Comparison of ENCODE assay signal across 8 cellular contexts in the genomic region with DNA sequence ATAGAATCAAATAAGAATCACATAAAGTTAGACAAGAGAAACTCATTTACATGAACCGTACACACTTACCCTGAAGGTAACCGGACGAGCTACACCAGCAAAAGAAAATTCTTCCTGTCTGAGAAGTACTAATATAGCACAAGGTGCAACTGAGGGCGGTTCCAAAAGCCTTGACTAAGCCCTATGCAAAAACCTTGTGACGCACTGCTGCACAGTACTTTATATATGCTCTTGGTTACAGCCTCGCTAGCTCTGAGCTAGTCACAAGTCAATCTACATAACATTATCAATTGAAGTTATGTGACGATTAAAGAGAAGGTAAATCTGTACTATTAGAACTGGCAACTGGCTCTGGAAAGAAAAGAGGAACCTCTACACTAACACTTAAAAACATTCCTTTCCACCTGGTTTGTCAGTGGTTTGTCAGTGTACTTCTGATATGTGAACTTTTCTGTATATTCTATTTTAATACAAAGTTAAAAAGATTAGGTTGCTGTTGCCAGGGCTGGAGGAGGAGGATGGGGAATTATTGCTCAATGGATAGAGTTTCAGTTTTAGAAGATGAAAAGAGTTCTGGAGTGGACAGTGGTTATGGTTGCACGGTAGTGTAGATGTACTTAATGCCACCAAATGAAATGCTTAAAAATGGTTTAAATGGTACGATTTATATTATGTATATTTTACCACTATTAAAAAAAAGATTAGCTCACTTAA. TPM values are rescaled to one million over a fixed set of nuclear protein-coding genes. Genes with fewer than 3 reads are reported as not detected.
A peak's percentile ranks its signal among the peaks of the same experiment; 100 is the strongest.
DNase-seq lines count a peak whose midpoint lies in the region; ATAC-seq and TF ChIP-seq lines count a peak whose summit lies in the region.

No MANE protein-coding gene starts in this region.

- peak; percentile 41 for DNase-seq in Daoy (ENCODE audit: low read depth)
- DNase-seq in activated CD8-positive, alpha-beta memory T cell treated with anti-CD3 and anti-CD28 coated beads for 4 hours (ENCODE audit: low read depth in 2 of 2) = peak; percentile 30 to 58
- DNase-seq in fibroblast of villous mesenchyme (ENCODE audit: low read depth) = peak; percentile 61
- DNase-seq in NCI-H1092 treated with DMSO at 0.1 percent for 48 hours (lab: John Stamatoyannopoulos, UW) = no peak
- no peak for DNase-seq in NCI-H2171 (lab: John Stamatoyannopoulos, UW)

- peak overlapping the region in 16 of 21 experiments; percentile 14 to 80 (median 42) for H3K27ac ChIP-seq in skin epidermis

- no peak for TF ChIP-seq CTCF in fibroblast of villous mesenchyme (IDR thresholded peaks at IDR 0.05; ENCODE audit: insufficient read depth, low read depth, low read length)

- TF ChIP-seq EP300 in Ishikawa (IDR thresholded peaks at IDR 0.05; ENCODE audit: borderline replicate concordance) = no peak

- H3K4me3 ChIP-seq in fibroblast of villous mesenchyme (ENCODE audit: low read depth, low read length) (peak overlapping the region; percentile 19), skin epidermis (peak overlapping the region in 3 of 7 experiments; percentile 9 to 40 (median 40))

- ATAC-seq in GM21526 (IDR thresholded peaks at IDR 0.05; ENCODE audit: low FRiP score, unreplicated experiment) = peak; percentile 94

- no peak for TF ChIP-seq RAD21 in Ishikawa (IDR thresholded peaks at IDR 0.05; ENCODE audit: low read depth)

TF ChIP-seq in Ishikawa, 13 proteins besides CTCF, POLR2A, EP300 and RAD21:
- no peak for TF ChIP-seq YY1 (IDR thresholded peaks at IDR 0.05; ENCODE audit: low read depth)
- 0 out of 2 replicates have a peak, but pooled peaks have one; percentile 37 for TF ChIP-seq CEBPB (IDR thresholded peaks at IDR 0.05)
- TF ChIP-seq TEAD4 (IDR thresholded peaks at IDR 0.05) = no peak
- TF ChIP-seq FOXM1 (IDR thresholded peaks at IDR 0.05; ENCODE audit: borderline replicate concordance, low read depth) = no peak

RNA-seq across cellular contexts. Expression of a gene that starts 21.6 kb away (rescaled TPM):
- 64.4 and 66.6 TPM in 2 replicates for total RNA-seq in Daoy (2014; rRNA removed; shearing (Covaris generic))
- 18.4 and 23.3 TPM in 2 replicates for total RNA-seq in fibroblast of villous mesenchyme

Comparison
In these comparisons a context has a peak if more than half of its experiments do, and no peak if none do; other contexts are left out.
1. DNase-seq: peak in Daoy (single experiment), activated CD8-positive, alpha-beta memory T cell treated with anti-CD3 and anti-CD28 coated beads for 4 hours (2 of 2) and fibroblast of villous mesenchyme (single experiment); none in NCI-H1092 treated with DMSO at 0.1 percent for 48 hours (single experiment) and NCI-H2171 (single experiment).